In genomic region chr17:76630151-76630550, GRCh38 we compare ENCODE assay signal across 20 cellular contexts. TPM values are rescaled to one million over a fixed set of nuclear protein-coding genes. Genes with fewer than 3 reads are reported as not detected.
DNase-seq lines count a peak whose midpoint lies in the region; ATAC-seq and TF ChIP-seq lines count a peak whose summit lies in the region.
"Had no signal": no experiment of that assay in that cellular context is flagged by ENCODE, and none has a peak within 500 bp of the region (broad histone marks: within the 10 kb centered on the region; RNA-seq: fewer than 3 reads in every experiment).

No MANE protein-coding gene starts in this region.

- H3K36me3 Mint-ChIP-seq in GM23338 (ENCODE audit: low read depth), result no peaks in the 10 kb centered on the region
- H3K36me3 Mint-ChIP-seq: CD14-positive monocyte had no signal

- no peaks in the 10 kb centered on the region for H3F3A ChIP-seq in GM23338 (replicated peaks; ENCODE audit: low read depth)

- H3K36me3 ChIP-seq in GM23338 (ENCODE audit: insufficient read depth), result no peaks in the 10 kb centered on the region
- no peaks in the 10 kb centered on the region for H3K36me3 ChIP-seq in NT2/D1 (ENCODE audit: insufficient read depth, insufficient read length, low read length)
- no peaks in the 10 kb centered on the region for H3K36me3 ChIP-seq in iPS DF 6.9 (ENCODE audit: control insufficient read depth, insufficient read depth, low read length)
- H3K36me3 ChIP-seq in neuronal stem cell (replicated peaks in 1 of 2; ENCODE audit: control insufficient read depth in 2 of 2, insufficient read depth in 2 of 2, low read length in 2 of 2), result no peaks in the 10 kb centered on the region
- H3K36me3 ChIP-seq in vagina, result no peaks in the 10 kb centered on the region
- H3K36me3 ChIP-seq in testis (ENCODE audit: low read depth, missing control alignments), result no peaks in the 10 kb centered on the region

- H2AK5ac ChIP-seq in neuronal stem cell (ENCODE audit: low read depth, low read length), result no peak overlapping the region

- H3K79me1 ChIP-seq in neuronal stem cell (ENCODE audit: low read depth, low read length), result no peaks in the 10 kb centered on the region

- H3K18ac ChIP-seq in neuronal stem cell (ENCODE audit: low read length), result no peak overlapping the region

- H3K27me3 ChIP-seq in GM23338 (ENCODE audit: insufficient read depth) (no peaks in the 10 kb centered on the region), NT2/D1 (ENCODE audit: insufficient read depth, insufficient read length) (peaks cover 6% of the 10 kb centered on the region), iPS DF 6.9 (ENCODE audit: control insufficient read depth, insufficient read depth, low read length) (no peaks in the 10 kb centered on the region), neuronal stem cell (ENCODE audit: control insufficient read depth in 3 of 3, insufficient read depth in 3 of 3, low read depth in 1 of 3, low read length in 3 of 3) (peaks cover 0 to 18% (median 0%) of the 10 kb centered on the region in 3 experiments), vagina (no peaks in the 10 kb centered on the region), testis (no peaks in the 10 kb centered on the region)

- no peak overlapping the region for H4K91ac ChIP-seq in neuronal stem cell (ENCODE audit: low read depth, low read length, poor library complexity)

- TF ChIP-seq CTCF in GM23338 (conservative IDR thresholded peaks at IDR 0.05; ENCODE audit: low read depth in 2 of 2) (peak in 1 of 2 experiments; percentile 16; a peak in 1 of 4 replicates), vagina (IDR thresholded peaks at IDR 0.05) (no peak), testis (IDR thresholded peaks at IDR 0.05) (no peak)

- H3K4me1 Mint-ChIP-seq in GM23338, result peaks cover 18% of the 10 kb centered on the region

- no peak overlapping the region for H3K27ac Mint-ChIP-seq in GM23338

- peak; percentile 53 for DNase-seq in GM23338 (ENCODE audit: low spot score)
- DNase-seq in NT2/D1 (ENCODE audit: low read depth, low spot score), result peak; percentile 15
- DNase-seq in iPS DF 6.9 (ENCODE audit: low read depth, low spot score), result peak; percentile 11
- DNase-seq in neuronal stem cell (ENCODE audit: low spot score), result no peak
- DNase-seq in vagina (ENCODE audit: extremely low spot score in 2 of 2), result no peak
- no peak for DNase-seq in testis
- DNase-seq in NCI-H345 (lab: John Stamatoyannopoulos, UW), result no peak
- DNase-seq: DMS 273 treated with DMSO at 0.1 percent for 48 hours, GF-D8, KG1, NCI-H1092, NCI-H146, NCI-H2081, NCI-H524 had no signal

- peaks cover 8% of the 10 kb centered on the region for H3K27me3 Mint-ChIP-seq in GM23338 (ENCODE audit: insufficient read depth, low read depth, poor library complexity)

- H3K4me3 Mint-ChIP-seq in GM23338, result no peak overlapping the region
- H3K4me3 Mint-ChIP-seq: CD14-positive monocyte had no signal

- no peak overlapping the region for H3K4ac ChIP-seq in neuronal stem cell (ENCODE audit: low read length)

- no peak overlapping the region for H2BK120ac ChIP-seq in neuronal stem cell (ENCODE audit: low read depth, low read length)

- intact Hi-C loops in vagina (cut with DNase I) (no loop called here), testis (cut with DNase I; ENCODE audit: low total_unique reads) (no loop called here)

- no peaks in the 10 kb centered on the region for H4K20me1 ChIP-seq in GM23338 (replicated peaks; ENCODE audit: insufficient read depth)

- TF ChIP-seq POLR2A in vagina (IDR thresholded peaks at IDR 0.05) (no peak), testis (IDR thresholded peaks at IDR 0.05) (no peak)

- no peak overlapping the region for H4K8ac ChIP-seq in neuronal stem cell (ENCODE audit: low read depth, low read length)

- no peak overlapping the region for H2AFZ ChIP-seq in GM23338
- H2AFZ ChIP-seq in neuronal stem cell (ENCODE audit: low read length), result peak overlapping the region; percentile 26

- no peak overlapping the region for H3K4me2 ChIP-seq in GM23338
- H3K4me2 ChIP-seq in neuronal stem cell (ENCODE audit: insufficient read depth, low read length, poor library complexity, severe bottlenecking), result no peak overlapping the region

- WGBS in iPS DF 6.9 (ENCODE audit: insufficient coverage, insufficient read length), result no CpG with 5 or more reads among the region's 6 CpGs
- no CpG with 5 or more reads among the region's 6 CpGs for WGBS in neuronal stem cell (ENCODE audit: extremely low coverage in 2 of 2, insufficient read length in 2 of 2, insufficient replicate concordance in 1 of 2), 2 donors
- 59 to 76% methylated on average over 6 of the region's 6 CpGs for WGBS in testis, 2 donors

- H2BK5ac ChIP-seq in neuronal stem cell (ENCODE audit: low read length), result no peak overlapping the region

- no peaks in the 10 kb centered on the region for H3K9me3 Mint-ChIP-seq in GM23338
- H3K9me3 Mint-ChIP-seq: CD14-positive monocyte had no signal

- no peak overlapping the region; the same call in 1 of the 2 replicates for H3K27ac ChIP-seq in GM23338 (ENCODE audit: low read depth)
- H3K27ac ChIP-seq in iPS DF 6.9 (ENCODE audit: low read length), result no peak overlapping the region
- no peak overlapping the region for H3K27ac ChIP-seq in neuronal stem cell (replicated peaks; ENCODE audit: low read length)
- H3K27ac ChIP-seq in vagina, result no peak overlapping the region
- H3K27ac ChIP-seq in testis, result no peak overlapping the region

- H2BK15ac ChIP-seq in neuronal stem cell (ENCODE audit: low read length), result no peak overlapping the region

- H2BK12ac ChIP-seq in neuronal stem cell (ENCODE audit: low read length), result no peak overlapping the region

- H3K9me2 ChIP-seq in GM23338 (ENCODE audit: insufficient read depth), result no peaks in the 10 kb centered on the region

- H3K9ac ChIP-seq in NT2/D1 (ENCODE audit: insufficient read length, low read depth) (no peak overlapping the region), neuronal stem cell (ENCODE audit: low read depth, low read length, poor library complexity) (no peak overlapping the region)

- H3K9me3 ChIP-seq in NT2/D1 (ENCODE audit: insufficient read depth, low read length) (no peaks in the 10 kb centered on the region), iPS DF 6.9 (ENCODE audit: control insufficient read depth, insufficient read depth, low read length) (no peaks in the 10 kb centered on the region), neuronal stem cell (replicated peaks in 1 of 2; ENCODE audit: control insufficient read depth in 2 of 2, insufficient read depth in 1 of 2, low read depth in 1 of 2, low read length in 2 of 2) (peaks cover 0 to 2% of the 10 kb centered on the region in 2 donors), vagina (no peaks in the 10 kb centered on the region), testis (no peaks in the 10 kb centered on the region)

- H3K79me2 ChIP-seq in GM23338 (replicated peaks; ENCODE audit: insufficient read depth), result no peaks in the 10 kb centered on the region

- H3K14ac ChIP-seq in neuronal stem cell (ENCODE audit: low read length), result no peak overlapping the region

- no peak overlapping the region for H3K23ac ChIP-seq in neuronal stem cell (ENCODE audit: low read depth, low read length, poor library complexity)

- ATAC-seq in GM23338, result peak; percentile 76

- peaks cover 5% of the 10 kb centered on the region for H3K4me1 ChIP-seq in GM23338 (ENCODE audit: insufficient read depth)
- peaks cover 14% of the 10 kb centered on the region for H3K4me1 ChIP-seq in NT2/D1 (ENCODE audit: insufficient read depth, insufficient read length)
- no peaks in the 10 kb centered on the region for H3K4me1 ChIP-seq in iPS DF 6.9 (ENCODE audit: control insufficient read depth, insufficient read depth, low read length)
- H3K4me1 ChIP-seq in neuronal stem cell (ENCODE audit: control insufficient read depth in 2 of 2, insufficient read depth in 1 of 2, low read depth in 1 of 2, low read length in 2 of 2), result peaks cover 9 to 13% of the 10 kb centered on the region in 2 donors
- no peaks in the 10 kb centered on the region for H3K4me1 ChIP-seq in vagina
- H3K4me1 ChIP-seq in testis, result no peaks in the 10 kb centered on the region

- no peak overlapping the region for H3K4me3 ChIP-seq in GM23338
- no peak overlapping the region for H3K4me3 ChIP-seq in NT2/D1 (ENCODE audit: insufficient read length, low read depth)
- no peak overlapping the region for H3K4me3 ChIP-seq in iPS DF 6.9 (ENCODE audit: low read length)
- H3K4me3 ChIP-seq in neuronal stem cell (ENCODE audit: low read length in 2 of 2), result no peak overlapping the region
- no peak overlapping the region for H3K4me3 ChIP-seq in vagina
- H3K4me3 ChIP-seq in testis, result no peak overlapping the region

TF ChIP-seq in GM23338, 12 proteins besides CTCF, POLR2A, EP300 and RAD21 (continues in another document):
- no peak for TF ChIP-seq ZNF331 (CRISPR knock-in tag; IDR thresholded peaks at IDR 0.05; ENCODE audit: low read depth)

RNA-seq across cellular contexts. Expression of gene ST6GALNAC1, which starts 13.4 kb away (rescaled TPM):
- not detected in 2 replicates for total RNA-seq in GM23338 (2014; rRNA removed; shearing (Covaris generic))
- polyA plus RNA-seq in GM23338 (2016; fragmentation: Nextera tagmentation; extraction: Ambion mirVana) (not detected in 2 replicates), testis (ENCODE audit: insufficient read depth, low read depth, low replicate concordance) (11.9 TPM)
- not detected for polyA plus RNA-seq in neuronal stem cell (2013, experiment 1 of 2)
- polyA plus RNA-seq in neuronal stem cell (2013, experiment 2 of 2), result not detected
- total RNA-seq in vagina (4.4 TPM), testis (10 to 100 TPM; 20.1 to 20.6 TPM)
- total RNA-seq: A673, Daoy, M059J, OCI-LY7, RPMI7951 had no signal
- polyA plus RNA-seq: CD14-positive monocyte had no signal

RNA-seq across cellular contexts. Expression of gene ST6GALNAC2, which starts 44.5 kb away (rescaled TPM):
- 0.31 TPM in 1 of 2 replicates, not detected in the other for total RNA-seq in GM23338 (2014; rRNA removed; shearing (Covaris generic))
- not detected in 2 replicates for polyA plus RNA-seq in GM23338 (2016; fragmentation: Nextera tagmentation; extraction: Ambion mirVana)
- 0.35 TPM for polyA plus RNA-seq in neuronal stem cell (2013, experiment 1 of 2)
- polyA plus RNA-seq in neuronal stem cell (2013, experiment 2 of 2), result 0.50 TPM
- 24.8 TPM for total RNA-seq in vagina
- 10 to 100 TPM; 29.7 to 87.5 TPM for total RNA-seq in testis
- polyA plus RNA-seq in testis (ENCODE audit: insufficient read depth, low read depth, low replicate concordance), result 107 TPM
- total RNA-seq: A673, OCI-LY7 had no signal

Comparison
In these comparisons a context has a peak if more than half of its experiments do, and no peak if none do; other contexts are left out.
1. DNase-seq: peak in GM23338 (single experiment), NT2/D1 (single experiment) and iPS DF 6.9 (single experiment); none in neuronal stem cell (single experiment), vagina (0 of 2), testis (single experiment) and NCI-H345 (single experiment).
2. RNA of gene ST6GALNAC2, which starts 44.5 kb away (total RNA-seq): 29.7 to 87.5 TPM in testis and 24.8 TPM in vagina (single experiment); 0.31 TPM in GM23338; every median in the first group is over 10 times any median in the second.